3 cellular contexts compared by ENCODE assay signal in genomic region chr12:105469701-105470100, GRCh38.
TF ChIP-seq lines count a peak whose summit lies in the region.

No MANE protein-coding gene starts in this region.

TF ChIP-seq in GM23338, 12 proteins besides CTCF, POLR2A, EP300 and RAD21 (continues in another document):
- TF ChIP-seq ZNF331 (CRISPR knock-in tag; IDR thresholded peaks at IDR 0.05; ENCODE audit: low read depth) (no peak), JUNB (IDR thresholded peaks at IDR 0.05; ENCODE audit: unreplicated experiment) (no peak), ETS1 (IDR thresholded peaks at IDR 0.05) (no peak), STAT1 (IDR thresholded peaks at IDR 0.05; ENCODE audit: unreplicated experiment) (no peak), NANOG (IDR thresholded peaks at IDR 0.05; ENCODE audit: borderline replicate concordance) (no peak), ZNF114 (CRISPR knock-in tag; IDR thresholded peaks at IDR 0.05) (no peak), CREB1 (CRISPR knock-in tag; IDR thresholded peaks at IDR 0.05; ENCODE audit: low read depth) (no peak), REST (IDR thresholded peaks at IDR 0.05; ENCODE audit: unreplicated experiment) (no peak), POLR2AphosphoS5 (IDR thresholded peaks at IDR 0.05; ENCODE audit: low read depth) (no peak), EZH2phosphoT487 (IDR thresholded peaks at IDR 0.05; ENCODE audit: unreplicated experiment) (no peak), EZH2 (IDR thresholded peaks at IDR 0.05; ENCODE audit: low read depth, unreplicated experiment) (no peak)

TF ChIP-seq in SK-N-SH, 30 proteins besides CTCF, POLR2A, EP300 and RAD21:
- TF ChIP-seq SMC3 (IDR thresholded peaks at IDR 0.05; ENCODE audit: low read depth, low read length) (no peak), TCF12 (IDR thresholded peaks at IDR 0.05) (peak; percentile 32; the same call in 1 of the 2 replicates), USF1 (IDR thresholded peaks at IDR 0.05; ENCODE audit: borderline replicate concordance, low read depth) (no peak), PBX3 (IDR thresholded peaks at IDR 0.05) (peak; percentile 57)
TF ChIP-seq in SK-N-SH: peak in this region for 2.

TF ChIP-seq in endothelial cell of umbilical vein, 7 proteins besides CTCF, POLR2A, EP300 and RAD21:
- peak; percentile 58 for TF ChIP-seq FOS (IDR thresholded peaks at IDR 0.05; ENCODE audit: borderline replicate concordance, insufficient read depth, low read length)
- TF ChIP-seq POLR2AphosphoS5 (IDR thresholded peaks at IDR 0.05; ENCODE audit: insufficient read depth, low read depth, low read length): peak; percentile 83
- TF ChIP-seq EZH2 (IDR thresholded peaks at IDR 0.05; ENCODE audit: borderline replicate concordance, low read depth, low read length, severe bottlenecking): no peak
- TF ChIP-seq MYC (IDR thresholded peaks at IDR 0.05; ENCODE audit: low read depth, low read length): no peak
- no peak for TF ChIP-seq JUN (IDR thresholded peaks at IDR 0.05; ENCODE audit: borderline replicate concordance, insufficient read depth, insufficient read length, low read depth)
